Comparison of ENCODE assay signal across 10 cellular contexts in the genomic region with DNA sequence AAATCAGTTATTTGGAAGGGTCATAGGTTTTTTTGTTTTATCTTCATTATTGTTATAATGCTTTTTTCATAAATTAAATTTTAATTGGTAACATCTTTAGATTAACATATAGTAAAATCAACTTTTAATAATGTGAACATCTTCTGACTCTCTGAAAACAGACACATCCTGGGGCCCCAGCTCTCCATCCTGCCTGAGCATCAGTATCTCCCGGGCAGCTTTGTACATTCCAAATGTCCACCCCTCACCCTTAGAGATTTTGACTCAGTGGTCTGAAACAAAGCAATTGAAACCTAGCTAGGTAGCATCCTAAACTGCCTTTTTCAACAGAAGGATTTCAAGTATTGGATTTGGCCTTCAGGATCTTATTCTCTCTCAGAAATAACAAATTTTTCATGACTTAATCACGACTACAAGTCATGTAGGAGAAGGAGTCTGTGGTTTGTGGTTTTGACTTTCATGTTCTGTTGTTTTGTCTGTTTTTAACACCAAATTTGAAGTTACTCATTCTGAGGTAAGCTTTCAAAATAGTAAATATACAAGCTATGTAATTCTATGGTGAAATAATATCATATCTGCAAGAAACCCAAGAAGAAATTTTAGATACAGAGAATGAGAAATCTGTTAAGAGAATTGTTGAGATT.
DNase-seq lines count a peak whose midpoint lies in the region; ATAC-seq and TF ChIP-seq lines count a peak whose summit lies in the region.
"Had no signal": no experiment of that assay in that cellular context is flagged by ENCODE, and none has a peak within 500 bp of the region (broad histone marks: within the 10 kb centered on the region; RNA-seq: fewer than 3 reads in every experiment).

No MANE protein-coding gene starts in this region.

- H3K27ac ChIP-seq in H9 (ENCODE audit: insufficient read length, low read depth, low read length), result no peak overlapping the region
- H3K27ac ChIP-seq: neutrophil had no signal

- H3K18ac ChIP-seq in H9 (ENCODE audit: insufficient read length, low read depth, low read length), result no peak overlapping the region

- no peaks in the 10 kb centered on the region for H3K79me1 ChIP-seq in H9 (ENCODE audit: insufficient read depth, low read depth, low read length, poor library complexity, severe bottlenecking)

- H3K4ac ChIP-seq in H9 (ENCODE audit: low read depth, low read length), result no peak overlapping the region

- no peaks in the 10 kb centered on the region for H3K23me2 ChIP-seq in H9 (ENCODE audit: insufficient read length, low read depth, low read length, poor library complexity, severe bottlenecking)

- no peaks in the 10 kb centered on the region for H3K4me1 ChIP-seq in H9 (ENCODE audit: insufficient read depth, low read length)

- no peak overlapping the region for H3K56ac ChIP-seq in H9 (ENCODE audit: insufficient read length, low read depth, low read length)

- no peak overlapping the region for H2BK15ac ChIP-seq in H9 (ENCODE audit: low read depth, low read length)

- no peaks in the 10 kb centered on the region for H3K27me3 ChIP-seq in H9 (ENCODE audit: insufficient read depth, low read length)
- H3K27me3 ChIP-seq: neutrophil had no signal

- no peak overlapping the region for H3K23ac ChIP-seq in H9 (ENCODE audit: insufficient read length, low read depth, low read length)

- peak; percentile 40 for DNase-seq in GM12865 (ENCODE audit: low read depth)
- DNase-seq in HT1080 (ENCODE audit: low read depth), result peak; percentile 81
- peak; percentile 78 for DNase-seq in fibroblast of villous mesenchyme (ENCODE audit: low read depth)
- DNase-seq in NCI-H526 (lab: John Stamatoyannopoulos, UW), result no peak
- DNase-seq in central memory CD4-positive, alpha-beta T cell, result no peak
- DNase-seq in nephron progenitor cell, result no peak
- no peak for DNase-seq in H9
- DNase-seq: cortex of kidney had no signal

- no peak overlapping the region for H4K8ac ChIP-seq in H9 (replicated peaks; ENCODE audit: insufficient read length, low read depth, low read length)

- H3K4me3 Mint-ChIP-seq in nephron progenitor cell, result no peak overlapping the region
- no peak overlapping the region for H3K4me3 Mint-ChIP-seq in H9

- no peak overlapping the region for H2AFZ ChIP-seq in H9 (ENCODE audit: low read length)

- peak; percentile 75 for ATAC-seq in GM21528 (IDR thresholded peaks at IDR 0.05; ENCODE audit: low FRiP score, unreplicated experiment)

- H3K4me2 ChIP-seq in H9 (ENCODE audit: insufficient read depth, insufficient read length, low read length), result no peak overlapping the region

- H3K9me3 ChIP-seq in H9 (ENCODE audit: control insufficient read depth, low read depth, low read length), result no peaks in the 10 kb centered on the region
- H3K9me3 ChIP-seq: neutrophil had no signal

- no peak overlapping the region for H3K14ac ChIP-seq in H9 (ENCODE audit: insufficient read depth, low read length)

- no peak overlapping the region for H2BK12ac ChIP-seq in H9 (ENCODE audit: insufficient read length, low read depth, low read length)

- H3K27me3 Mint-ChIP-seq in nephron progenitor cell (ENCODE audit: low read depth, poor library complexity) (peaks cover 3% of the 10 kb centered on the region), H9 (ENCODE audit: low read depth) (peaks cover 3% of the 10 kb centered on the region)

- H4K20me1 ChIP-seq in H9 (ENCODE audit: control insufficient read depth, insufficient read depth, insufficient read length), result no peaks in the 10 kb centered on the region

- no peak overlapping the region for H2BK120ac ChIP-seq in H9 (ENCODE audit: low read depth, low read length, poor library complexity, severe bottlenecking)

- no peaks in the 10 kb centered on the region for H3K4me1 Mint-ChIP-seq in nephron progenitor cell
- no peaks in the 10 kb centered on the region for H3K4me1 Mint-ChIP-seq in H9

- H3K4me3 ChIP-seq in GM12865 (ENCODE audit: low read depth, low read length), result no peak overlapping the region
- no peak overlapping the region for H3K4me3 ChIP-seq in fibroblast of villous mesenchyme (ENCODE audit: low read depth, low read length)

- TF ChIP-seq CTCF in GM12865 (IDR thresholded peaks at IDR 0.05; ENCODE audit: insufficient read depth, low read depth, low read length, missing control alignments), result no peak
- TF ChIP-seq CTCF in fibroblast of villous mesenchyme (IDR thresholded peaks at IDR 0.05; ENCODE audit: insufficient read depth, low read depth, low read length), result no peak
- TF ChIP-seq CTCF in nephron progenitor cell (IDR thresholded peaks at IDR 0.05), result no peak
- TF ChIP-seq CTCF in H9 (conservative IDR thresholded peaks at IDR 0.05), result no peak

- H4K91ac ChIP-seq in H9 (ENCODE audit: insufficient read length, low read depth, low read length), result no peak overlapping the region

- no peak overlapping the region for H3T11ph ChIP-seq in H9 (ENCODE audit: low read length)

- H3K9me3 Mint-ChIP-seq in nephron progenitor cell (peaks cover 13% of the 10 kb centered on the region), H9 (peaks cover 0 to 9% of the 10 kb centered on the region in 2 experiments; a peak in 3 of 5 replicates)

- H2BK5ac ChIP-seq in H9 (ENCODE audit: insufficient read length, low read length), result no peak overlapping the region

- no peak overlapping the region for H2AK5ac ChIP-seq in H9 (ENCODE audit: insufficient read length, low read length)

- H3K27ac Mint-ChIP-seq in nephron progenitor cell (no peak overlapping the region), H9 (no peak overlapping the region)

- H2BK20ac ChIP-seq in H9 (ENCODE audit: low read depth, low read length, poor library complexity, severe bottlenecking), result no peak overlapping the region

- H3K79me2 ChIP-seq in H9 (ENCODE audit: insufficient read depth, low read length), result no peaks in the 10 kb centered on the region

- no peak overlapping the region for H4K5ac ChIP-seq in H9 (ENCODE audit: insufficient read length, low read depth, low read length)

- H3K9ac ChIP-seq in H9 (ENCODE audit: extremely low read depth, insufficient read length, low read length), result no peak overlapping the region

- WGBS in H9 (ENCODE audit: extremely low coverage, insufficient read length, low lambda C conversion rate), result no CpG with 5 or more reads among the region's 2 CpGs

- no peaks in the 10 kb centered on the region for H3K36me3 Mint-ChIP-seq in nephron progenitor cell (ENCODE audit: low read depth)
- H3K36me3 Mint-ChIP-seq in H9 (ENCODE audit: insufficient read depth in 1 of 3, low read depth in 3 of 3), result peaks cover 0 to 4% (median 1%) of the 10 kb centered on the region in 3 experiments; a peak in 2 of 7 replicates

Comparison
In these comparisons a context has a peak if more than half of its experiments do, and no peak if none do; other contexts are left out.
1. DNase-seq: peak in GM12865 (single experiment), HT1080 (single experiment) and fibroblast of villous mesenchyme (single experiment); none in NCI-H526 (0 of 2), central memory CD4-positive, alpha-beta T cell (single experiment), nephron progenitor cell (single experiment) and H9 (single experiment).